Comparison of ENCODE assay signal across 8 cellular contexts in genomic region chr1:76074321-76075187, GRCh38. TPM values are rescaled to one million over a fixed set of nuclear protein-coding genes. Genes with fewer than 3 reads are reported as not detected.
DNase-seq lines count a peak whose midpoint lies in the region; ATAC-seq and TF ChIP-seq lines count a peak whose summit lies in the region.

TSS of gene ST6GALNAC3 (plus strand) at chr1:76074746.

- H3K27ac ChIP-seq in BLaER1 = peak within 1 kb of the TSS; percentile 27; the same call in 1 of the 2 replicates
- H3K27ac ChIP-seq in Peyer's patch = peak within 1 kb of the TSS; percentile 30 to 76 (median 60)
- peak within 1 kb of the TSS; percentile 73 to 86 (median 79) for H3K27ac ChIP-seq in stomach

- TF ChIP-seq CTCF in Peyer's patch (IDR thresholded peaks at IDR 0.05) (no peak), stomach (IDR thresholded peaks at IDR 0.05) (no peak)

- H3K4me1 ChIP-seq in BLaER1 (peaks cover 68% of the 10 kb centered on the region), Peyer's patch (peaks cover 0 to 7% (median 2%) of the 10 kb centered on the region in 4 donors), neuron (ENCODE audit: insufficient read depth, low read length) (peaks cover 11% of the 10 kb centered on the region), stomach (peaks cover 6 to 30% (median 16%) of the 10 kb centered on the region in 4 donors)

- TF ChIP-seq EP300 in stomach (IDR thresholded peaks at IDR 0.05) = no peak

- intact Hi-C loops in stomach (cut with DNase I; ENCODE audit: low total_unique reads) = no loop called here

- peak within 1 kb of the TSS; percentile 71 for H3K9ac ChIP-seq in BLaER1

- WGBS in stomach, 5 donors = 1% methylated on average over 50 to 59 of the region's 59 CpGs

- ATAC-seq in GM19351 (IDR thresholded peaks at IDR 0.05; ENCODE audit: unreplicated experiment) (peak; percentile 81), HG03457 (IDR thresholded peaks at IDR 0.05; ENCODE audit: unreplicated experiment) (peak; percentile 85)

- H3K4me2 ChIP-seq in BLaER1 = peak within 1 kb of the TSS; percentile 99

- H3K4me3 ChIP-seq in BLaER1 = peak within 1 kb of the TSS; percentile 78
- peak within 1 kb of the TSS; percentile 49 to 87 (median 63) for H3K4me3 ChIP-seq in Peyer's patch
- peak within 1 kb of the TSS; percentile 99 for H3K4me3 ChIP-seq in neuron (ENCODE audit: low read length)
- H3K4me3 ChIP-seq in stomach = peak within 1 kb of the TSS; percentile 70 to 76 (median 72)

- DNase-seq in Peyer's patch = peak; percentile 71 to 92 (median 88)
- DNase-seq in activated naive CD4-positive, alpha-beta T cell (lab: John Stamatoyannopoulos, UW) = peak; percentile 45 to 86 (median 71)
- DNase-seq in foreskin melanocyte = peak; percentile 63
- DNase-seq in stomach = peak; percentile 82

- H3K36me3 ChIP-seq in BLaER1 = no peaks in the 10 kb centered on the region
- no peaks in the 10 kb centered on the region for H3K36me3 ChIP-seq in Peyer's patch
- H3K36me3 ChIP-seq in neuron (ENCODE audit: insufficient read depth, low read length) = no peaks in the 10 kb centered on the region
- H3K36me3 ChIP-seq in stomach = no peaks in the 10 kb centered on the region

- peak in 1 of 2 donors; percentile 18 for TF ChIP-seq POLR2A in Peyer's patch (IDR thresholded peaks at IDR 0.05)
- no peak for TF ChIP-seq POLR2A in stomach (IDR thresholded peaks at IDR 0.05)

- H2AFZ ChIP-seq in neuron (ENCODE audit: low read depth, low read length) = peak within 1 kb of the TSS; percentile 85

- H4K20me1 ChIP-seq in BLaER1 = no peaks in the 10 kb centered on the region

- H3K9me3 ChIP-seq in BLaER1 (no peaks in the 10 kb centered on the region), Peyer's patch (no peaks in the 10 kb centered on the region), neuron (ENCODE audit: low read length) (no peaks in the 10 kb centered on the region), stomach (no peaks in the 10 kb centered on the region)

- no peaks in the 10 kb centered on the region; the same call in 1 of the 2 replicates for H3K27me3 ChIP-seq in BLaER1
- H3K27me3 ChIP-seq in Peyer's patch = no peaks in the 10 kb centered on the region
- H3K27me3 ChIP-seq in neuron (ENCODE audit: insufficient read depth, low read length) = no peaks in the 10 kb centered on the region
- no peaks in the 10 kb centered on the region for H3K27me3 ChIP-seq in stomach

RNA-seq across cellular contexts. Expression of gene ST6GALNAC3, which starts in this region (rescaled TPM):
- total RNA-seq in Peyer's patch = 1 to 10 TPM; 2.8 to 3.5 (median 3.4) TPM
- total RNA-seq in stomach = 10 to 100 TPM in 2 of 5 donors, under 1 TPM in 2, not detected in 1; under 0.01 to 21.7 (median 9.7) TPM
- polyA plus RNA-seq in stomach = 1 to 10 TPM; 1.0 to 1.9 (median 1.2) TPM

Comparison
In these comparisons a context has a peak if more than half of its experiments do, and no peak if none do; other contexts are left out.
1. Peak in every context shown above with its lines: DNase-seq, ATAC-seq, H3K4me3 ChIP-seq and H3K27ac ChIP-seq.
2. H3K27ac ChIP-seq: peak in every context shown above with its lines; median percentile 79 in stomach; 60 in Peyer's patch; 27 in BLaER1.